Comparison of ENCODE assay signal across 22 cellular contexts in the genomic region with DNA sequence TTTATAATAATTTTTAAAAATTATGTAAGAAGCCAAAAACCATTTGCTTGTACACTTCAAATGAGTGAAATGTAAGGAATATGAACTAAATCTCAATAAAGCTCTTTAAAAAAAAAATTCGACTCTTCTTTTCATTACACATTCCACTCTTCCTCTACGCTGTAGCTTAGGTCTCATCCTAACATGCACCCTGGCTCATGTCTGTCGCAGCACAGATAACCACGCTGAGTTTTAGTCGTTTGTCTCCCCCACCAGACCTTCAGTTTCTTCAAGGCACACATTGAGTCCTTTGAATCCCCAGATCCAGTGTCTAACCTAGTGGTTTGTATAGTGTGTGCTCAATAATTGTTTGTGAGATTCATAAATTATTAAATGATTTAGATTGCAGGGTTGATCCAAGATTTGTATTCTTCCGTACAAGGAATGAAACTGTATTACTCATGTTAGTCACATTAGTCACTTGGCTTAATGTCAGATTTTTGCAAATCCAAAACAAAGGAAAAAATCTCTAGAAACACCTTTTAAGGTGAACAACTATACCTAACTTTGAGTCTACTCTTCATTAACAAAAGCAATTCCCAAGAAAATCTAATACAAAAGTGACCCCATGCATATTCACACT. TPM values are rescaled to one million over a fixed set of nuclear protein-coding genes. Genes with fewer than 3 reads are reported as not detected.
DNase-seq lines count a peak whose midpoint lies in the region; ATAC-seq and TF ChIP-seq lines count a peak whose summit lies in the region.
"Had no signal": no experiment of that assay in that cellular context is flagged by ENCODE, and none has a peak within 500 bp of the region (broad histone marks: within the 10 kb centered on the region; RNA-seq: fewer than 3 reads in every experiment).

No MANE protein-coding gene starts in this region.

- peaks cover 45% of the 10 kb centered on the region for H3K4me1 Mint-ChIP-seq in dendritic cell treated with granulocyte-macrophage colony-stimulating factor and Interleukin-4, amounts not matched to agents 40 ng/mL and 50 ng/mL, for 4 days (ENCODE audit: low read depth)
- no peaks in the 10 kb centered on the region for H3K4me1 Mint-ChIP-seq in effector memory CD8-positive, alpha-beta T cell (ENCODE audit: low read depth in 2 of 2)
- peaks cover 2% of the 10 kb centered on the region for H3K4me1 Mint-ChIP-seq in activated CD4-positive, alpha-beta T cell treated with anti-CD3 and anti-CD28 coated beads for 36 hours
- H3K4me1 Mint-ChIP-seq: activated CD4-positive, alpha-beta memory T cell treated with anti-CD3 and anti-CD28 coated beads, Interleukin-2, amount 10 ng/mL, durations not matched to agents 7 days and 5 days had no signal

- no peak for TF ChIP-seq CTCF in RWPE2 (IDR thresholded peaks at IDR 0.05; ENCODE audit: poor library complexity, severe bottlenecking)

- H2BK120ac ChIP-seq in mesenchymal stem cell (ENCODE audit: low read depth, low read length): no peak overlapping the region

- H3K27me3 ChIP-seq in RWPE2 (ENCODE audit: insufficient read depth, poor library complexity, severe bottlenecking) (no peaks in the 10 kb centered on the region), mesenchymal stem cell (ENCODE audit: control insufficient read depth in 1 of 2, insufficient read depth in 1 of 2, low read length in 2 of 2) (no peaks in the 10 kb centered on the region)
- H3K27me3 ChIP-seq: cardiac muscle cell, right atrium auricular region had no signal

- no peak overlapping the region for H3K4ac ChIP-seq in mesenchymal stem cell (ENCODE audit: low read depth in 1 of 2, low read length in 2 of 2)

- peak overlapping the region; percentile 21 for H3K9ac ChIP-seq in mesenchymal stem cell (ENCODE audit: low read length)

- H2BK12ac ChIP-seq in mesenchymal stem cell (ENCODE audit: low read length in 2 of 2): no peak overlapping the region

- H3K36me3 ChIP-seq in RWPE2 (ENCODE audit: low read depth) (peaks cover 95% of the 10 kb centered on the region), mesenchymal stem cell (ENCODE audit: control insufficient read depth in 1 of 2, insufficient read depth in 2 of 2, low read depth in 1 of 2, low read length in 2 of 2) (peaks cover 15 to 65% of the 10 kb centered on the region in 2 experiments)

- no peaks in the 10 kb centered on the region for H3K27me3 Mint-ChIP-seq in dendritic cell treated with granulocyte-macrophage colony-stimulating factor and Interleukin-4, amounts not matched to agents 40 ng/mL and 50 ng/mL, for 4 days
- no peaks in the 10 kb centered on the region for H3K27me3 Mint-ChIP-seq in effector memory CD8-positive, alpha-beta T cell
- H3K27me3 Mint-ChIP-seq in activated CD4-positive, alpha-beta T cell treated with anti-CD3 and anti-CD28 coated beads for 36 hours: no peaks in the 10 kb centered on the region
- H3K27me3 Mint-ChIP-seq: activated CD4-positive, alpha-beta memory T cell treated with anti-CD3 and anti-CD28 coated beads, Interleukin-2, amount 10 ng/mL, durations not matched to agents 7 days and 5 days; activated T-cell treated with anti-CD3 and anti-CD28 coated beads, Interleukin-2, amount 50 U/mL, for 24 hours had no signal

- H2BK15ac ChIP-seq in mesenchymal stem cell (ENCODE audit: low read depth, poor library complexity, severe bottlenecking): no peak overlapping the region

- H4K91ac ChIP-seq in mesenchymal stem cell (ENCODE audit: low read length): no peak overlapping the region

- no peak overlapping the region for H3K4me3 ChIP-seq in RWPE2 (ENCODE audit: severe bottlenecking)
- H3K4me3 ChIP-seq in mesenchymal stem cell (ENCODE audit: insufficient read depth in 1 of 2, low read depth in 1 of 2, low read length in 2 of 2): no peak overlapping the region
- H3K4me3 ChIP-seq: cardiac muscle cell, right atrium auricular region had no signal

- peaks cover 31% of the 10 kb centered on the region for H3K36me3 Mint-ChIP-seq in dendritic cell treated with granulocyte-macrophage colony-stimulating factor and Interleukin-4, amounts not matched to agents 40 ng/mL and 50 ng/mL, for 4 days (ENCODE audit: low read depth)
- peaks cover 12% of the 10 kb centered on the region for H3K36me3 Mint-ChIP-seq in effector memory CD8-positive, alpha-beta T cell (ENCODE audit: insufficient read depth)
- peaks cover 42% of the 10 kb centered on the region for H3K36me3 Mint-ChIP-seq in activated CD4-positive, alpha-beta T cell treated with anti-CD3 and anti-CD28 coated beads for 36 hours (ENCODE audit: low read depth)

- H3K4me1 ChIP-seq in RWPE2 (ENCODE audit: insufficient read depth, poor library complexity, severe bottlenecking) (peaks cover 23% of the 10 kb centered on the region), mesenchymal stem cell (ENCODE audit: control insufficient read depth, insufficient read depth, low read depth, low read length) (no peaks in the 10 kb centered on the region)
- H3K4me1 ChIP-seq: right atrium auricular region had no signal

- intact Hi-C loops in dendritic cell treated with granulocyte-macrophage colony-stimulating factor and Interleukin-4, amounts not matched to agents 40 ng/mL and 50 ng/mL, for 4 days (cut with micrococcal nuclease): loop anchor here (5.0 kb wide), 1 partner anchor 54 kb away; no protein-coding TSS in a partner anchor
- intact Hi-C loops in activated CD4-positive, alpha-beta T cell treated with anti-CD3 and anti-CD28 coated beads for 36 hours (cut with DNase I, micrococcal nuclease): no loop called here

- POLR2A ChIA-PET in activated CD4-positive, alpha-beta T cell treated with anti-CD3 and anti-CD28 coated beads for 36 hours (lab: Charles Lee): no interaction called here

- H2AFZ ChIP-seq in mesenchymal stem cell (ENCODE audit: low read depth, low read length): no peak overlapping the region

- H3K23ac ChIP-seq in mesenchymal stem cell (ENCODE audit: low read length in 2 of 2): no peak overlapping the region

- H4K8ac ChIP-seq in mesenchymal stem cell (ENCODE audit: low read length): no peak overlapping the region

- ATAC-seq in RWPE2 (ENCODE audit: low read depth): peak; percentile 59
- no peak for ATAC-seq in effector memory CD8-positive, alpha-beta T cell (replicated peaks)
- no peak for ATAC-seq in activated CD4-positive, alpha-beta T cell treated with anti-CD3 and anti-CD28 coated beads for 36 hours

- no peak overlapping the region for H3K14ac ChIP-seq in mesenchymal stem cell (ENCODE audit: low read length in 2 of 2)

- H3K9me3 ChIP-seq in RWPE2 (ENCODE audit: severe bottlenecking): no peaks in the 10 kb centered on the region
- H3K9me3 ChIP-seq in mesenchymal stem cell (ENCODE audit: control insufficient read depth, low read length): peaks cover 5% of the 10 kb centered on the region
- H3K9me3 ChIP-seq: right atrium auricular region had no signal

- TF ChIP-seq POLR2A in erythroblast (IDR thresholded peaks at IDR 0.05; ENCODE audit: low read length): no peak

- no peak overlapping the region for H3K18ac ChIP-seq in mesenchymal stem cell (ENCODE audit: low read depth in 1 of 2, low read length in 2 of 2)

- peak overlapping the region; percentile 16 for H3K27ac Mint-ChIP-seq in dendritic cell treated with granulocyte-macrophage colony-stimulating factor and Interleukin-4, amounts not matched to agents 40 ng/mL and 50 ng/mL, for 4 days
- peak overlapping the region in 1 of 2 donors; percentile 19 for H3K27ac Mint-ChIP-seq in effector memory CD8-positive, alpha-beta T cell
- H3K27ac Mint-ChIP-seq in activated CD4-positive, alpha-beta T cell treated with anti-CD3 and anti-CD28 coated beads for 36 hours: no peak overlapping the region
- H3K27ac Mint-ChIP-seq: activated CD4-positive, alpha-beta memory T cell treated with anti-CD3 and anti-CD28 coated beads, Interleukin-2, amount 10 ng/mL, durations not matched to agents 7 days and 5 days; activated T-cell treated with anti-CD3 and anti-CD28 coated beads, Interleukin-2, amount 50 U/mL, for 24 hours had no signal

- H3K4me3 Mint-ChIP-seq in dendritic cell treated with granulocyte-macrophage colony-stimulating factor and Interleukin-4, amounts not matched to agents 40 ng/mL and 50 ng/mL, for 4 days: no peak overlapping the region
- no peak overlapping the region for H3K4me3 Mint-ChIP-seq in effector memory CD8-positive, alpha-beta T cell
- no peak overlapping the region for H3K4me3 Mint-ChIP-seq in activated CD4-positive, alpha-beta T cell treated with anti-CD3 and anti-CD28 coated beads for 36 hours
- H3K4me3 Mint-ChIP-seq: activated CD4-positive, alpha-beta memory T cell treated with anti-CD3 and anti-CD28 coated beads, Interleukin-2, amount 10 ng/mL, durations not matched to agents 7 days and 5 days; activated T-cell treated with anti-CD3 and anti-CD28 coated beads, Interleukin-2, amount 50 U/mL, for 24 hours had no signal

- peak overlapping the region; percentile 44 for H3K27ac ChIP-seq in RWPE2 (ENCODE audit: poor library complexity, severe bottlenecking)
- no peak overlapping the region for H3K27ac ChIP-seq in mesenchymal stem cell (ENCODE audit: low read length, poor library complexity, severe bottlenecking)
- H3K27ac ChIP-seq: cardiac muscle cell, right atrium auricular region, VCaP had no signal

- H3K9me3 Mint-ChIP-seq in dendritic cell treated with granulocyte-macrophage colony-stimulating factor and Interleukin-4, amounts not matched to agents 40 ng/mL and 50 ng/mL, for 4 days: peaks cover 25% of the 10 kb centered on the region
- no peaks in the 10 kb centered on the region for H3K9me3 Mint-ChIP-seq in effector memory CD8-positive, alpha-beta T cell
- no peaks in the 10 kb centered on the region for H3K9me3 Mint-ChIP-seq in activated CD4-positive, alpha-beta T cell treated with anti-CD3 and anti-CD28 coated beads for 36 hours (ENCODE audit: low read depth)
- H3K9me3 Mint-ChIP-seq: activated CD4-positive, alpha-beta memory T cell treated with anti-CD3 and anti-CD28 coated beads, Interleukin-2, amount 10 ng/mL, durations not matched to agents 7 days and 5 days; activated T-cell treated with anti-CD3 and anti-CD28 coated beads, Interleukin-2, amount 50 U/mL, for 24 hours had no signal

- no peak overlapping the region for H2AK5ac ChIP-seq in mesenchymal stem cell (ENCODE audit: low read length, severe bottlenecking)

- DNase-seq in EH (ENCODE audit: low read depth) (peak; percentile 20), RWPE2 (ENCODE audit: low spot score) (no peak), mesenchymal stem cell (no peak), medulla oblongata (ENCODE audit: extremely low spot score) (no peak), erythroblast (lab: John Stamatoyannopoulos, UW) (no peak)
- no peak for DNase-seq in effector memory CD8-positive, alpha-beta T cell
- no peak for DNase-seq in activated CD4-positive, alpha-beta T cell treated with anti-CD3 and anti-CD28 coated beads for 36 hours
- DNase-seq: activated CD4-positive, alpha-beta memory T cell treated with anti-CD3 and anti-CD28 coated beads, Interleukin-2, amount 10 ng/mL, durations not matched to agents 7 days and 5 days; activated naive CD4-positive, alpha-beta T cell treated with anti-CD3 and anti-CD28 coated beads, Interleukin-2, amount 50 U/mL, for 16 hours; activated T-cell treated with anti-CD3 and anti-CD28 coated beads, Interleukin-2, amount 50 U/mL, for 24 hours; foreskin melanocyte; KBM-7; NCI-H1105; NCI-H2081 treated with DMSO at 0.1 percent for 48 hours; NCI-H524; SHP77 treated with DMSO at 0.1 percent for 48 hours; stimulated activated naive CD4-positive, alpha-beta T cell; trophoblast cell had no signal

- whole genome bisulfite sequencing in mesenchymal stem cell: 97% methylated on average over 6 of the region's 6 CpGs

- CTCF ChIA-PET in activated CD4-positive, alpha-beta T cell treated with anti-CD3 and anti-CD28 coated beads for 36 hours (lab: Charles Lee): no interaction called here

- H2BK5ac ChIP-seq in mesenchymal stem cell (ENCODE audit: low read depth, low read length, poor library complexity, severe bottlenecking): no peak overlapping the region

- peaks cover 10% of the 10 kb centered on the region for H3K79me1 ChIP-seq in mesenchymal stem cell (replicated peaks; ENCODE audit: low read length, poor library complexity, severe bottlenecking)

- no peak overlapping the region for H3K4me2 ChIP-seq in mesenchymal stem cell (ENCODE audit: low read length, poor library complexity, severe bottlenecking)

RNA-seq across cellular contexts. Expression of a gene that starts 57.3 kb away (rescaled TPM):
- 47.0 TPM for polyA plus RNA-seq in mesenchymal stem cell (2013, experiment 1 of 2)
- polyA plus RNA-seq in mesenchymal stem cell (2013, experiment 2 of 2): 50.5 TPM
- 10 to 100 TPM; 13.6 to 15.4 TPM for total RNA-seq in activated CD4-positive, alpha-beta T cell treated with anti-CD3 and anti-CD28 coated beads for 36 hours
